ENCODE assay signal across 27 cellular contexts in the genomic region with DNA sequence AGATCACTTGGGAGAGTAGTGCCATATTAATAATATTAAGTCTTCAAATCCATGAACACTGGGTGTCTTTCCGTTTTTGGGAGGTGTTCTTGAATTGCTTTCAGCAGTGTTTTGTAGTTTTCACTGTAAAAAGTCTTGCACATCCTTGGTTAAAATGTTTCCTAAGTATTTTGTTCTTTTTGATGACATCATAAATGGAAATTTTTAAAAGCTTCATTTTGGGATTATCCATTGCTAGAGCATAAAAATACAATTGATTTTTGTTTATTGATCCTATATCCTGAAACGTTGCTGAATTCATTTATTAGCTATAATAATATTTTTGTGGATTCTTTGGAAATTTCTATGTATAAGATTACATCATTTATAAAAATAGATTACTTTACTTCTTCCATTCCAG.
"Had no signal": no experiment of that assay in that cellular context is flagged by ENCODE, and none has a peak within 500 bp of the region (broad histone marks: within the 10 kb centered on the region; RNA-seq: fewer than 3 reads in every experiment).

No MANE protein-coding gene starts in this region.

- H3K27me3 ChIP-seq: suprapubic skin, testis, thyroid gland, tibial artery, tibial nerve, upper lobe of left lung, upper lobe of right lung, uterus, vagina had no signal

- H3K36me3 ChIP-seq: stomach, thoracic aorta, thyroid gland, tibial artery, tibial nerve, transverse colon, upper lobe of left lung, upper lobe of right lung, uterus, vagina had no signal

- H3K27ac ChIP-seq: stomach, suprapubic skin, testis, thoracic aorta, thyroid gland, tibial artery, tibial nerve, transverse colon, upper lobe of left lung, upper lobe of right lung, uterus, vagina had no signal

- H3K4me3 ChIP-seq: stomach, suprapubic skin, testis, thoracic aorta, thyroid gland, tibial artery, tibial nerve, transverse colon, upper lobe of left lung, upper lobe of right lung, uterus, vagina had no signal

- DNase-seq: stimulated activated CD4-positive, alpha-beta T cell treated with anti-CD3 and anti-CD28 coated beads, Interleukin-2, amount 100 ng/mL, for 48 hours; stimulated activated CD4-positive, alpha-beta T cell treated with anti-CD3 and anti-CD28 coated beads, Interleukin-4, amount 100 ng/mL, for 1 hour; stimulated activated CD4-positive, alpha-beta T cell treated with anti-CD3 and anti-CD28 coated beads, Interleukin-4, amount 100 ng/mL, for 24 hours; stimulated activated CD4-positive, alpha-beta T cell treated with anti-CD3 and anti-CD28 coated beads, Interleukin-4, amount 100 ng/mL, for 4 hours; stimulated activated CD8-positive, alpha-beta memory T cell treated with anti-CD3 and anti-CD28 coated beads, Interleukin-4, amount 100 ng/mL, for 48 hours; stimulated activated naive B cell treated with anti-CD40 and anti-IgM and Interleukin-4, amounts not matched to agents 10 μg/mL and 1 μg/mL and 100 μg/mL, for 72 hours; stimulated activated naive CD4-positive, alpha-beta T cell; stimulated activated naive CD4-positive, alpha-beta T cell treated with Interleukin-2 at 50 U/mL for 16 hours; stimulated activated naive CD8-positive, alpha-beta T cell treated with anti-CD3 and anti-CD28 coated beads, Interleukin-15, amount 100 ng/mL, for 72 hours; stimulated activated naive CD8-positive, alpha-beta T cell treated with anti-CD3 and anti-CD28 coated beads, Interleukin-15, Interleukin-2, amounts not matched to agents 100 U/mL and 50 U/mL, for 24 hours; stomach; substantia nigra; testis; thyroid gland; tibial artery; transverse colon; trophoblast cell; upper lobe of left lung; upper lobe of right lung; uterus had no signal

- H3K4me1 ChIP-seq: stomach, suprapubic skin, thyroid gland, tibial artery, tibial nerve, transverse colon, upper lobe of left lung, upper lobe of right lung, uterus, vagina had no signal

- ATAC-seq: stimulated activated effector memory CD8-positive, alpha-beta T cell treated with anti-CD3 and anti-CD28 coated beads, Interleukin-12 subunit alpha, Interleukin-12 subunit beta, amount 100 ng/mL, for 72 hours; stimulated activated memory B cell treated with anti-CD40 and anti-IgM and Interleukin-4, amounts not matched to agents 10 μg/mL and 1 μg/mL and 100 μg/mL, for 72 hours; stimulated activated naive B cell treated with anti-CD40 and anti-IgM and Interleukin-4, amounts not matched to agents 10 μg/mL and 1 μg/mL and 100 μg/mL, for 72 hours; stimulated activated naive CD8-positive, alpha-beta T cell treated with anti-CD3 and anti-CD28 coated beads, Interleukin-15, amount 100 ng/mL, for 72 hours; stimulated activated naive CD8-positive, alpha-beta T cell treated with anti-CD3 and anti-CD28 coated beads, Interleukin-15, Interleukin-2, amounts not matched to agents 100 U/mL and 50 U/mL, for 24 hours; upper lobe of right lung had no signal

- H3K9me3 ChIP-seq: testis, thoracic aorta, thyroid gland, upper lobe of right lung, uterus, vagina had no signal

- FAIRE-seq: urothelium cell line had no signal
